8 cellular contexts compared by ENCODE assay signal in the genomic region with DNA sequence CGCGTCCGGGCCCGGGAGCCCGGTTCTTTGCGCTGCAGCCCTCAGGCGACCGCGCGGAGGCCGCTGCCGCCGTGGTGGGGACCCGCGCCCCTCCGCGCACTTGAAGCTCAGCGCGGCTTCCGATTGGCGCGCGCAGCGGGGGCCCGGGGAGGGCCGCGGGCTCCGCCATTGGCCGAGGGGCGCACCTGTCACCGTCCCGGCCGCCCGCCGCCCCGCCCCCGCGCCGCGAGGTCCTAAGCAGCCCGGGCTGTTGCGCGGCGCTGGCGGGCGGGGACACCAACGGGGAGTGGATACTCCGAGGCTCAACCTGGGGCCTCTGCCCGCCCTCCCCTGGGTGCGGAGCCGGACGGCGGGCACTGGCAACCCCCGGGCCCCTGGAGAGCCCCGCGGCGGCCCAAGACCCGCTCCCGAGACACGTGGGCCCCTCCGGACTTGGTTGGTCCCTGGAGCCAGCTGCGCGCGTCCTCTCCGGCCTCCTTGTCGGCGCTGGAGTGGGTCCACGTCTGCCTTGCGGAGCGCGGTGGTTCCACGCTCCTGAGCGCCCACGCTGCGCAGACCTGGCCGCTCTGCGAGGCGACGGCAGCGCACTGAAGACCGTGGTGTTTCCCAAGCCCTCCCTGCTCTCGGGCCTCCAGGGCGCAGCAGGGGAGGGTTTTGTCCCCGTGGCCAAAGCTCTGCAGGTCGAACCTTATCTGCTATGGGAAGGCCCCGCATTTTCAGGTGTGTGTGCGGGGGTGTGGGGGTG. TPM values are rescaled to one million over a fixed set of nuclear protein-coding genes. Genes with fewer than 3 reads are reported as not detected.
DNase-seq lines count a peak whose midpoint lies in the region; ATAC-seq and TF ChIP-seq lines count a peak whose summit lies in the region.

MNX1 (minus strand) TSS at position 76 of the 745 bp plus-strand sequence. CDS start 313 bp downstream, outside the sequence.

- peak; percentile 80 for ATAC-seq in GM21526 (IDR thresholded peaks at IDR 0.05; ENCODE audit: low FRiP score, unreplicated experiment)
- peak; percentile 94 for ATAC-seq in PC-3

- in situ Hi-C loops in G401 (cut with HindIII; ENCODE audit: low sequenced_read_pairs) = no loop called here

- no peaks in the 10 kb centered on the region for H3K36me3 ChIP-seq in PC-3 (ENCODE audit: low read depth, low read length)
- no peaks in the 10 kb centered on the region for H3K36me3 ChIP-seq in adipocyte (ENCODE audit: control insufficient read depth, insufficient read depth, low read length, severe bottlenecking)

- no peak within 1 kb of the TSS for H3K27ac ChIP-seq in PC-3 (ENCODE audit: low read length)

- CTCF ChIA-PET in PC-3 (lab: Charles Lee) = interaction anchor here (0.6 kb wide), 1 partner anchor 125 kb away, joined by 3 read pairs; no protein-coding TSS in a partner anchor

- no TSS peak for BruUV-seq in PC-3 (replicated peaks; lab: Mats Ljungman, UMichigan)

- H3K4me3 ChIP-seq in PC-3 (ENCODE audit: low read length) = peak within 1 kb of the TSS; percentile 72
- peak within 1 kb of the TSS; percentile 37 for H3K4me3 ChIP-seq in adipocyte (ENCODE audit: low read length)

- H3F3A ChIP-seq in PC-3 (ENCODE audit: low read length, unreplicated experiment) = no peaks in the 10 kb centered on the region

- H3K4me2 ChIP-seq in PC-3 (ENCODE audit: low read length) = peak within 1 kb of the TSS; percentile 93

- intact Hi-C loops in PC-3 (cut with micrococcal nuclease) = no loop called here

- H3K79me2 ChIP-seq in PC-3 (ENCODE audit: low read length) = 0 out of 2 replicates have a peak, but pooled peaks cover 4% of the 10 kb centered on the region

- peaks cover 21% of the 10 kb centered on the region for H3K27me3 ChIP-seq in PC-3 (ENCODE audit: low read length)
- H3K27me3 ChIP-seq in adipocyte (replicated peaks; ENCODE audit: control insufficient read depth, insufficient read depth, low read length) = peaks cover 85% of the 10 kb centered on the region

- H4K20me1 ChIP-seq in PC-3 (ENCODE audit: low read length) = no peaks in the 10 kb centered on the region

- H3K9me3 ChIP-seq in PC-3 (ENCODE audit: low read length) (no peaks in the 10 kb centered on the region), adipocyte (ENCODE audit: control insufficient read depth, low read length) (no peaks in the 10 kb centered on the region)

- peak; percentile 44 for DNase-seq in G401 (ENCODE audit: low spot score)
- DNase-seq in HT-29 (ENCODE audit: low spot score) = peak; percentile 91
- DNase-seq in PC-3 = peak; percentile 75
- no peak for DNase-seq in adipocyte (ENCODE audit: low read depth)
- DNase-seq in iPS-NIHi7 (ENCODE audit: extremely low spot score) = peak; percentile 94
- peak; percentile 6 for DNase-seq in stimulated activated CD4-positive, alpha-beta T cell treated with anti-CD3 and anti-CD28 coated beads, Interleukin-2, amount 100 ng/mL, for 4 hours (ENCODE audit: low read depth)
- DNase-seq in COLO829 (ENCODE audit: low spot score) = no peak

- H3K4me1 ChIP-seq in PC-3 (ENCODE audit: insufficient read depth, low read length) (peaks cover 13% of the 10 kb centered on the region), adipocyte (ENCODE audit: control insufficient read depth, insufficient read depth, low read length) (no peaks in the 10 kb centered on the region)

- no peak for TF ChIP-seq CTCF in PC-3 (conservative IDR thresholded peaks at IDR 0.05; ENCODE audit: low read depth, low read length)

- H3K9ac ChIP-seq in PC-3 (ENCODE audit: low read length) (peak within 1 kb of the TSS; percentile 62), adipocyte (ENCODE audit: low read length) (no peak within 1 kb of the TSS)

- H3K9me2 ChIP-seq in PC-3 (replicated peaks; ENCODE audit: low read length) = no peaks in the 10 kb centered on the region

- H2AFZ ChIP-seq in PC-3 (ENCODE audit: low read length) = peak within 1 kb of the TSS; percentile 84

- POLR2A ChIA-PET in PC-3 (lab: Charles Lee; ENCODE audit: unreplicated experiment) = no interaction called here

RNA-seq across cellular contexts. Expression of gene MNX1, which starts in this region (rescaled TPM):
- 1.0 and 1.6 TPM in 2 replicates for total RNA-seq in G401 (2014; rRNA removed; shearing (Covaris generic))
- total RNA-seq in HT-29 (2014; rRNA removed; shearing (Covaris generic)) = 21.9 and 34.5 TPM in 2 replicates
- 2.6 and 3.7 TPM in 2 replicates for total RNA-seq in PC-3 (2014; rRNA removed)

Comparison
In these comparisons a context has a peak if more than half of its experiments do, and no peak if none do; other contexts are left out.
1. DNase-seq: peak in G401 (single experiment), HT-29 (single experiment), PC-3 (single experiment), iPS-NIHi7 (single experiment) and stimulated activated CD4-positive, alpha-beta T cell treated with anti-CD3 and anti-CD28 coated beads, Interleukin-2, amount 100 ng/mL, for 4 hours (single experiment); none in adipocyte (single experiment) and COLO829 (single experiment).